8 cellular contexts compared by ENCODE assay signal in the genomic region with DNA sequence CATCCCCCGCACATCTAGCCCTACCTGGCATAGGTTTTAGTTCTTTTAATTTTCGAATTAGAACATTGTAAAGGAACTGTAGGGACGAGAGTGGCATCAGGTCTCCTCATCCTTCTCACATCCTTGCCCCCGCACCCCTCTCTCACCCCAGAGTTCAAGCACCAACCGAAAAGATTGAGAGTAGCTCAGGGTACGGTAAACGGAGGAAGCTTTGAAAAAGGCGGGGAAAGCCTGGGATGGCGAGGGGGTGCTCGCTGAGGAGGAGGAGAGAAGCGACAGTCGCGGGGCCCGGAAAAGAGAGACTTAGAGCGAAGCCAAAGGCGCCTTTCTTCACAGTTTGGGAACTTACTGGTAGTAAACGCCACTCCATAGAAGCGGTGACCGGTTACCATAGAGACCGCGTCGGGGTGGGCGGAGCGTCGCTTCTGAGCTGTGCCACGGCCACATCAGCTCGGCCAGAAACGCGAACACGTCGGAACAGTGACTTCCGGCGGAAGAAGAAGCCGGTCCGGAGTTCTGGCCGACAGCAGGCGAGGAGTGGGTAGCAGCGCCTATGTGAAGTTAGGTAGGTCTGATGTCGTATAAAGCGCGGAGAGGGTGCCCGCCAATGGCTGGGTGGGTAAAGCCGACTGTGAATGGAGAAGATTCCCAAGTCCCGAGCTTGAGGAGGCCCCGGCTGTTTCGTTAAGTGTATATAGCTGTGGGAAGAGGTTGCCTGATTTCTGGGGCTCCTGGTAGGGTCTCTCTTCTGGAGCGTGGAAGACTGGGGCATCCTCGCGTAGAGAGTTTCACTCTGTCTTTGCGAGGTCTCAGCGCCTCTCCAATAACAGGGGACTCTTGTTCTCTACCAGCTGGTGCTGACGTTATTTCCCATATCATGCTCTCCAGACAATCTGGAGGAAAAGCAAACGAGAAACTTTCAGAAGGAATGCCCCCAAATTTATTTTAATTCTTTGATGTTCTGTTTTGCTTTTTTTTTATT. TPM values are rescaled to one million over a fixed set of nuclear protein-coding genes. Genes with fewer than 3 reads are reported as not detected.
DNase-seq lines count a peak whose midpoint lies in the region; ATAC-seq and TF ChIP-seq lines count a peak whose summit lies in the region.

A gene with protein sequence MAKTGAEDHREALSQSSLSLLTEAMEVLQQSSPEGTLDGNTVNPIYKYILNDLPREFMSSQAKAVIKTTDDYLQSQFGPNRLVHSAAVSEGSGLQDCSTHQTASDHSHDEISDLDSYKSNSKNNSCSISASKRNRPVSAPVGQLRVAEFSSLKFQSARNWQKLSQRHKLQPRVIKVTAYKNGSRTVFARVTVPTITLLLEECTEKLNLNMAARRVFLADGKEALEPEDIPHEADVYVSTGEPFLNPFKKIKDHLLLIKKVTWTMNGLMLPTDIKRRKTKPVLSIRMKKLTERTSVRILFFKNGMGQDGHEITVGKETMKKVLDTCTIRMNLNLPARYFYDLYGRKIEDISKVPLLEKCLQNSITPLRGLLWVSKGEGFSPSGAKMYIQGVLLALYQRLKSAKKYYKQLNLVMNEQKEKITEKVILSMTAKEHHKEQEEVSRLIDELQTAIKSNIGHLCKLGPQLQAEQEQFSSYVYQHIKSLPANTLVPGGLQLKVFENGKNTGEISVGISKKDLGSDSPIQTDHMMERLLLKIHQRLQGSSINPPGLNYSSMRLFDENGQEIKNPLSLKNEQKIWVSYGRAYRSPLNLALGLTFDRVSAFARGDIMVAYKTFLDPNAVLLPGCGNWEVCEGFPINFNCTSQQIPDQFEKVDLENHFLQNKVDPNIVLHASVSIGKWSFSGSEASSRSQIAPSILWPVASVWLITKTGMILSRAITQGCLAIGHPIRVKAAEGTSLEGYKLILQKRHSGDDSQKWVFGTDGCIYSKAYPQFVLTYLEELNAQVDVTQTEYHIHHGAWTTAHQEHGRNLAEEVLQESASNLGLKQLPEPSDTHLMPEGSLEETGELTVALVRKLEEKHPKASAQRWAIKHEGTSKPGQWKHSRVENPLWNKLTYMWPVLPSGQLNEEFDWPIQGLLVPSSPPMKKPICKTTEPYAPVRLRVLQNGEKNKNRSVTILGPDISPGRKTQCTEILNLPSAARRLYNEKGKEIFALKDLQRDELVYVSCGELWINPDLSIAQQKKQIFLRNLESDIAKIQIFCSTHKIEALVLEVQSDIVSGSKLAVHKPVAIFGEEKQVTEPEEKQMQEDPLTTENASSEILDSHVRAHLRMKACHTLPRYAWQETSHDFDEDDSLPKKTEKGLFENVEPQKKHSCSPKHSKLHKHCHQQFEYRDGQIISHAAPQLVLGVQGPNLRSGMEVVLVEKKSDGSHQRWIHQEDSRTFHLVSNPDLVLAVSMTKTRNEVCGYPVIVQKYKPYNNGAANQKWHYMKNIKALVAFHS (N-terminal part only) (minus strand): TSS at position 392 of the 982 bp plus-strand sequence. CDS start 41,459 bp downstream, outside the sequence.
DNAJC24 (plus strand) TSS at position 513 of the 982 bp plus-strand sequence. CDS start 889 bp downstream, outside the sequence.

- H3K36me3 ChIP-seq in CD4-positive, CD25-positive, alpha-beta regulatory T cell (ENCODE audit: control insufficient read depth, insufficient read depth, low read length), result peaks cover 5% of the 10 kb centered on the region
- no peaks in the 10 kb centered on the region for H3K36me3 ChIP-seq in duodenal mucosa (ENCODE audit: control insufficient read depth in 1 of 2, insufficient read depth in 2 of 2, low read length in 2 of 2)
- H3K36me3 ChIP-seq in right lobe of liver, result no peaks in the 10 kb centered on the region

- H3K4me3 ChIP-seq in CD4-positive, CD25-positive, alpha-beta regulatory T cell (ENCODE audit: low read depth, low read length), result peak within 1 kb of the TSS; percentile 93
- H3K4me3 ChIP-seq in duodenal mucosa (ENCODE audit: low read depth in 1 of 2, low read length in 2 of 2) (peak within 1 kb of the TSS; percentile 93 to 99), right lobe of liver (peak within 1 kb of the TSS; percentile 63 to 72 (median 69))

- peaks cover 36% of the 10 kb centered on the region for H3K27me3 Mint-ChIP-seq in CD4-positive, CD25-positive, alpha-beta regulatory T cell

- DNase-seq in CD4-positive, CD25-positive, alpha-beta regulatory T cell, result peak; percentile 89 to 95 (median 89)
- DNase-seq in NCI-H774 (lab: John Stamatoyannopoulos, UW) (peak; percentile 91), right lobe of liver (peak; percentile 94 to 96 (median 95))
- DNase-seq in activated CD4-positive, alpha-beta T cell treated with anti-CD3 and anti-CD28 coated beads, Interleukin-2, amount 50 U/mL, for 48 hours, result peak; percentile 94 to 95
- DNase-seq in stimulated activated CD4-positive, alpha-beta T cell treated with anti-CD3 and anti-CD28 coated beads, Interleukin-4, amount 100 ng/mL, for 24 hours, result peak; percentile 95

- peaks cover 4% of the 10 kb centered on the region for H3K27me3 ChIP-seq in CD4-positive, CD25-positive, alpha-beta regulatory T cell (ENCODE audit: control insufficient read depth, insufficient read depth, low read length)
- no peaks in the 10 kb centered on the region for H3K27me3 ChIP-seq in duodenal mucosa (ENCODE audit: control insufficient read depth in 1 of 2, insufficient read depth in 2 of 2, low read length in 2 of 2)
- H3K27me3 ChIP-seq in right lobe of liver, result peaks cover 0 to 4% of the 10 kb centered on the region in 2 donors

- peaks cover 32% of the 10 kb centered on the region for H3K4me1 ChIP-seq in CD4-positive, CD25-positive, alpha-beta regulatory T cell (ENCODE audit: control insufficient read depth, insufficient read depth, low read length, poor library complexity, severe bottlenecking)
- H3K4me1 ChIP-seq in duodenal mucosa (ENCODE audit: control insufficient read depth in 1 of 2, insufficient read depth in 2 of 2, low read length in 2 of 2) (peaks cover 6 to 11% of the 10 kb centered on the region in 2 donors), right lobe of liver (peaks cover 0 to 11% (median 0%) of the 10 kb centered on the region in 4 donors)

- H3K9ac ChIP-seq in duodenal mucosa (ENCODE audit: low read depth in 1 of 2, low read length in 2 of 2), result peak within 1 kb of the TSS; percentile 79 to 91

- no peaks in the 10 kb centered on the region for H3K9me3 ChIP-seq in CD4-positive, CD25-positive, alpha-beta regulatory T cell (ENCODE audit: control insufficient read depth in 2 of 2, low read length in 2 of 2)
- H3K9me3 ChIP-seq in duodenal mucosa (ENCODE audit: control insufficient read depth in 1 of 2, low read length in 2 of 2), result no peaks in the 10 kb centered on the region
- H3K9me3 ChIP-seq in right lobe of liver, result no peaks in the 10 kb centered on the region

- peak; percentile 99 to 100 for ATAC-seq in CD4-positive, CD25-positive, alpha-beta regulatory T cell (ENCODE audit: low read depth in 2 of 2)
- ATAC-seq in GM19438 (IDR thresholded peaks at IDR 0.05; ENCODE audit: low read depth, unreplicated experiment) (peak; percentile 98), HG03571 (IDR thresholded peaks at IDR 0.05; ENCODE audit: unreplicated experiment) (peak; percentile 99), right lobe of liver (peak; percentile 100)

- no peak for TF ChIP-seq CTCF in right lobe of liver (IDR thresholded peaks at IDR 0.05)

- peak within 1 kb of the TSS; percentile 77 for H3K27ac ChIP-seq in CD4-positive, CD25-positive, alpha-beta regulatory T cell (ENCODE audit: insufficient read depth, low read length, poor library complexity, severe bottlenecking)
- H3K27ac ChIP-seq in duodenal mucosa (ENCODE audit: low read depth, low read length), result peak within 1 kb of the TSS; percentile 23
- peak within 1 kb of the TSS; percentile 44 to 52 (median 49) for H3K27ac ChIP-seq in right lobe of liver

- H3K4me1 Mint-ChIP-seq in CD4-positive, CD25-positive, alpha-beta regulatory T cell, result peaks cover 23 to 53% (median 44%) of the 10 kb centered on the region in 4 donors

- no peaks in the 10 kb centered on the region for H3K36me3 Mint-ChIP-seq in CD4-positive, CD25-positive, alpha-beta regulatory T cell

- H3K27ac Mint-ChIP-seq in CD4-positive, CD25-positive, alpha-beta regulatory T cell, result peak within 1 kb of the TSS; percentile 94 to 99 (median 96)

- no peaks in the 10 kb centered on the region for H3K9me3 Mint-ChIP-seq in CD4-positive, CD25-positive, alpha-beta regulatory T cell

- H3K4me3 Mint-ChIP-seq in CD4-positive, CD25-positive, alpha-beta regulatory T cell, result peak within 1 kb of the TSS; percentile 89 to 99 (median 99)

- no peak for TF ChIP-seq POLR2A in right lobe of liver (IDR thresholded peaks at IDR 0.05)

- under 1% methylated on average over 30 of the region's 53 CpGs for WGBS in right lobe of liver (ENCODE audit: insufficient coverage, low coverage, low lambda C conversion rate, missing lambda C conversion rate)

- intact Hi-C loops in right lobe of liver (cut with DNase I), result no loop called here

RNA-seq across cellular contexts. Expression of the first gene that starts in this region (rescaled TPM):
- total RNA-seq in CD4-positive, CD25-positive, alpha-beta regulatory T cell, result not detected
- not detected for polyA plus RNA-seq in CD4-positive, CD25-positive, alpha-beta regulatory T cell
- total RNA-seq in right lobe of liver, result 1 to 10 TPM; 1.9 to 4.8 (median 2.6) TPM

RNA-seq across cellular contexts. Expression of gene DNAJC24, which starts in this region (rescaled TPM):
- total RNA-seq in CD4-positive, CD25-positive, alpha-beta regulatory T cell, result 13.5 TPM
- 10 to 100 TPM in 2 of 4 donors, 1 to 10 TPM in 2; 8.2 to 13.0 (median 9.8) TPM for polyA plus RNA-seq in CD4-positive, CD25-positive, alpha-beta regulatory T cell
- 10 to 100 TPM in 1 of 6 experiments, 1 to 10 TPM in 5; 3.9 to 12.4 (median 7.2) TPM for total RNA-seq in right lobe of liver

Comparison
In these comparisons a context has a peak if more than half of its experiments do, and no peak if none do; other contexts are left out.
1. Peak in every context shown above with its lines: DNase-seq, ATAC-seq, H3K4me3 ChIP-seq and H3K27ac ChIP-seq.
2. H3K27ac ChIP-seq: peak in every context shown above with its lines; median percentile 77 in CD4-positive, CD25-positive, alpha-beta regulatory T cell; 49 in right lobe of liver; 23 in duodenal mucosa.